Comparison of ENCODE assay signal across 20 cellular contexts in genomic region chr1:109265016-109265415, GRCh38. TPM values are rescaled to one million over a fixed set of nuclear protein-coding genes. Genes with fewer than 3 reads are reported as not detected.
"Had no signal": no experiment of that assay in that cellular context is flagged by ENCODE, and none has a peak within 500 bp of the region (broad histone marks: within the 10 kb centered on the region; RNA-seq: fewer than 3 reads in every experiment).

No MANE protein-coding gene starts in this region.

- H2AFZ ChIP-seq: hepatocyte had no signal

- H3K27me3 ChIP-seq: hepatocyte, ovary, suprapubic skin, tibial artery, upper lobe of right lung, vagina had no signal

- DNase-seq: effector CD8-positive, alpha-beta T cell; foreskin melanocyte; mammary epithelial cell; ovary; small intestine; stimulated activated CD4-positive, alpha-beta T cell treated with anti-CD3 and anti-CD28 coated beads, Interleukin-2, amount 100 ng/mL, for 48 hours; stimulated activated naive CD4-positive, alpha-beta T cell treated with Interleukin-2 at 50 U/mL for 16 hours; tibial artery; upper lobe of right lung had no signal

- H3K27ac ChIP-seq: coronary artery, hepatocyte, ovary, suprapubic skin, tibial artery, upper lobe of right lung, vagina had no signal

- H3K4me2 ChIP-seq: hepatocyte had no signal

- H3K4me3 ChIP-seq: coronary artery, hepatocyte, mucosa of descending colon, ovary, suprapubic skin, tibial artery, upper lobe of right lung, vagina had no signal

- H3K79me2 ChIP-seq: hepatocyte had no signal

- H3K9me3 ChIP-seq: mucosa of descending colon, ovary, suprapubic skin, tibial artery, upper lobe of right lung, vagina had no signal

- ATAC-seq: mucosa of descending colon; naive thymus-derived CD8-positive, alpha-beta T cell; right cardiac atrium; upper lobe of right lung had no signal

- H3K36me3 ChIP-seq: ovary, upper lobe of right lung had no signal

RNA-seq across cellular contexts. Expression of gene MYBPHL, which starts 41.8 kb away (rescaled TPM):
- total RNA-seq: dermis microvascular lymphatic vessel endothelial cell; kidney epithelial cell; lower leg skin; mesenteric fat pad; mucosa of descending colon; naive thymus-derived CD8-positive, alpha-beta T cell; suprapubic skin; vagina had no signal
- polyA plus RNA-seq: naive thymus-derived CD8-positive, alpha-beta T cell; ovary had no signal
